ENCODE assay signal across 24 cellular contexts in the genomic region with DNA sequence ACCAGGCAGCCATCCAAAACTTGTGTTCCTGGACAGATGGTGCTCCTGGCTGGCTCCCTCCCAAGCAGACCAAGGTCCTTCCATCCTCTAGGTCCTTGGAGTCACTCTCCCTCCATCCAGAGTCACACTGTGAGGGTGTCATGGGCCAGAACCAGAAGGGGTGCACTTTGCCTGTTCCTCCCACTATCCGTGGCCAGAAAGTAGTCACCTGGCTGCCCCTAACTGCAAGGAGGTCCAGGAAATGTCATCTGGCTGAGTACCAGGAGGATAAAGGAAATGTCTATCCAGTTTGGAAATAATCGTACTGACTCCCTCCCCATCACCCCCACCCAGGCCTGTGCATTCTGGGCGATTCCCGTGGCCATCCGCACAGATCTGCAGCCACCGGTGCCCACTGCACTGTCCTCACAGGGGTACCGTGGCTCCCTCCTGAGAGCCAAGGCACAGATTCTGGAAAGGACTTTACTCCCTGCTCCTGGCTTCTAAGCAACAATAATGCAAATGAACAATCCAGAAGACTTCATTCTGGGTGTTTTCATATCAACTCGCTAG.
"Had no signal": no experiment of that assay in that cellular context is flagged by ENCODE, and none has a peak within 500 bp of the region (broad histone marks: within the 10 kb centered on the region; RNA-seq: fewer than 3 reads in every experiment).

No MANE protein-coding gene starts in this region.

- H3K4me1 Mint-ChIP-seq: WTC11 had no signal

- H3K36me3 ChIP-seq: breast epithelium, SJSA1 had no signal

- H3K27ac Mint-ChIP-seq: WTC11 had no signal

- H3K4me3 Mint-ChIP-seq: WTC11 had no signal

- H3K27ac ChIP-seq: breast epithelium, SJSA1 had no signal

- H3K4me3 ChIP-seq: breast epithelium, K562, SJSA1 had no signal

- H3K4me1 ChIP-seq: breast epithelium, SJSA1 had no signal

- FAIRE-seq: K562, RCC 7860 had no signal

- ATAC-seq: K562, SK-N-SH treated with all-trans-retinoic acid at 6 μM for 48 hours, WTC11 had no signal

- H3K9me3 ChIP-seq: breast epithelium, SJSA1 had no signal

- DNase-seq: activated CD4-positive, alpha-beta T cell treated with anti-CD3 and anti-CD28 coated beads for 48 hours; activated CD4-positive, alpha-beta T cell treated with anti-CD3 and anti-CD28 coated beads, Interleukin-2, amount 50 U/mL, for 48 hours; activated CD4-positive, CD25-positive, alpha-beta regulatory T cell treated with anti-CD3 and anti-CD28 coated beads, Interleukin-2, amount 50 U/mL, for 72 hours; activated naive CD4-positive, alpha-beta T cell treated with anti-CD3 and anti-CD28 coated beads, Interleukin-2, amount 50 U/mL, for 16 hours; activated T-cell treated with anti-CD3 and anti-CD28 coated beads for 4 hours; central memory CD4-positive, alpha-beta T cell; Karpas-422; MM.1S; NCI-H1105; NCI-H1436; NCI-H1694 treated with DMSO at 0.1 percent for 48 hours; NCI-H2029 treated with DMSO at 0.1 percent for 48 hours; NCI-H345; NCI-H510A treated with DMSO at 0.1 percent for 48 hours; NCI-H69; NK-92 treated with Interleukin-12 subunit alpha and Interleukin-12 subunit beta, amount 100 ng/mL, for 24 hours; SHP77; SW 1271 had no signal
